Comparison of ENCODE assay signal across 23 cellular contexts in genomic region chr6:144298167-144298671, GRCh38. TPM values are rescaled to one million over a fixed set of nuclear protein-coding genes. Genes with fewer than 3 reads are reported as not detected.
DNase-seq lines count a peak whose midpoint lies in the region; ATAC-seq, FAIRE-seq and TF ChIP-seq lines count a peak whose summit lies in the region.
"Had no signal": no experiment of that assay in that cellular context is flagged by ENCODE, and none has a peak within 500 bp of the region (broad histone marks: within the 10 kb centered on the region; RNA-seq: fewer than 3 reads in every experiment).

No MANE protein-coding gene starts in this region.

- H3K27ac Mint-ChIP-seq in GM23338 = no peak overlapping the region
- H3K27ac Mint-ChIP-seq: neural progenitor cell had no signal

- BruUV-seq in OCI-LY7 (replicated peaks; lab: Mats Ljungman, UMichigan) = no TSS peak

- no peaks in the 10 kb centered on the region for H3K27me3 ChIP-seq in liver (ENCODE audit: control insufficient read depth in 4 of 4, insufficient read depth in 4 of 4, low read length in 3 of 4)
- H3K27me3 ChIP-seq in small intestine (ENCODE audit: control insufficient read depth in 2 of 2, insufficient read depth in 2 of 2, low read length in 2 of 2) = no peaks in the 10 kb centered on the region
- no peaks in the 10 kb centered on the region for H3K27me3 ChIP-seq in GM23338 (ENCODE audit: insufficient read depth)
- H3K27me3 ChIP-seq: neural progenitor cell, sigmoid colon had no signal

- FAIRE-seq in small intestine (lab: Jason Lieb, UNC) = peak; percentile 30
- FAIRE-seq: frontal cortex had no signal

- CTCF ChIA-PET in OCI-LY7 (lab: Charles Lee; ENCODE audit: unreplicated experiment) = no interaction called here

- H3K9me3 ChIP-seq in liver (ENCODE audit: control insufficient read depth in 4 of 4, low read length in 3 of 4) (no peaks in the 10 kb centered on the region), small intestine (ENCODE audit: control insufficient read depth, low read depth) (no peaks in the 10 kb centered on the region), OCI-LY7 (ENCODE audit: low read length) (no peaks in the 10 kb centered on the region)
- H3K9me3 ChIP-seq: sigmoid colon had no signal

- H3K36me3 ChIP-seq in liver (ENCODE audit: control insufficient read depth in 4 of 4, insufficient read depth in 3 of 4, low read depth in 1 of 4, low read length in 3 of 4) = peaks cover 0 to 6% (median 2%) of the 10 kb centered on the region in 4 donors
- H3K36me3 ChIP-seq in small intestine (ENCODE audit: control insufficient read depth in 2 of 2, insufficient read depth in 2 of 2, low read length in 2 of 2) = no peaks in the 10 kb centered on the region
- H3K36me3 ChIP-seq in GM23338 (ENCODE audit: insufficient read depth) = peaks cover 6% of the 10 kb centered on the region; the same call in 1 of the 2 replicates
- no peaks in the 10 kb centered on the region for H3K36me3 ChIP-seq in OCI-LY7 (ENCODE audit: insufficient read depth, low read length)
- H3K36me3 ChIP-seq: neural progenitor cell had no signal

- H3K4me1 Mint-ChIP-seq in GM23338 = peaks cover 19% of the 10 kb centered on the region

- H3K4me3 ChIP-seq in liver (ENCODE audit: low read depth in 1 of 3, low read length in 3 of 3) (peak overlapping the region in 2 of 3 donors; percentile 42 to 48), small intestine (ENCODE audit: low read depth in 1 of 2, low read length in 2 of 2) (no peak overlapping the region), GM23338 (no peak overlapping the region), OCI-LY7 (ENCODE audit: low read depth, low read length, poor library complexity, severe bottlenecking) (no peak overlapping the region)
- H3K4me3 ChIP-seq: K562, neural progenitor cell, sigmoid colon, SK-N-MC had no signal

- H3K4me1 ChIP-seq in liver (ENCODE audit: control insufficient read depth in 4 of 4, insufficient read depth in 4 of 4, low read length in 3 of 4) = peaks cover 12 to 36% (median 26%) of the 10 kb centered on the region in 4 donors
- H3K4me1 ChIP-seq in small intestine (ENCODE audit: control insufficient read depth in 2 of 2, insufficient read depth in 1 of 2, low read depth in 1 of 2, low read length in 1 of 2) = peaks cover 0 to 3% of the 10 kb centered on the region in 2 donors
- H3K4me1 ChIP-seq in GM23338 (ENCODE audit: insufficient read depth) = peaks cover 9% of the 10 kb centered on the region
- H3K4me1 ChIP-seq in OCI-LY7 (ENCODE audit: insufficient read depth, low read length, poor library complexity, severe bottlenecking) = no peaks in the 10 kb centered on the region

- TF ChIP-seq CTCF in VCaP (conservative IDR thresholded peaks at IDR 0.05) (no peak), liver (IDR thresholded peaks at IDR 0.05; ENCODE audit: low read depth, low read length, missing input control) (no peak), GM23338 (conservative IDR thresholded peaks at IDR 0.05; ENCODE audit: low read depth in 2 of 2) (no peak), OCI-LY7 (conservative IDR thresholded peaks at IDR 0.05; ENCODE audit: low read length) (no peak)

- peaks cover 12% of the 10 kb centered on the region for H3K9me3 Mint-ChIP-seq in GM23338

- H3K9ac ChIP-seq in liver (ENCODE audit: low read depth in 1 of 2, low read length in 2 of 2) = peak overlapping the region in 1 of 2 donors; percentile 49
- H3K9ac ChIP-seq: neural progenitor cell had no signal

- H3K27ac ChIP-seq in VCaP = peak overlapping the region; percentile 98
- peak overlapping the region; percentile 64 to 67 for H3K27ac ChIP-seq in liver (ENCODE audit: low read depth in 1 of 2, low read length in 2 of 2)
- H3K27ac ChIP-seq in small intestine (ENCODE audit: low read depth in 1 of 2, low read length in 1 of 2) = peak overlapping the region in 1 of 2 donors; percentile 70
- no peak overlapping the region for H3K27ac ChIP-seq in GM23338 (ENCODE audit: low read depth)
- no peak overlapping the region for H3K27ac ChIP-seq in OCI-LY7 (ENCODE audit: low read depth, low read length, poor library complexity, severe bottlenecking)
- H3K27ac ChIP-seq: epithelial cell of prostate, neural progenitor cell, SK-N-MC had no signal

- H4K20me1 ChIP-seq in GM23338 (replicated peaks; ENCODE audit: insufficient read depth) = peaks cover 2% of the 10 kb centered on the region; the same call in 1 of the 2 replicates
- H4K20me1 ChIP-seq in OCI-LY7 (ENCODE audit: insufficient read depth, low read length) = no peaks in the 10 kb centered on the region

- WGBS in liver = 33% methylated on average over 6 of the region's 6 CpGs
- WGBS in small intestine, 3 donors = 23 to 54% (median 53%) methylated on average over 6 of the region's 6 CpGs

- no peaks in the 10 kb centered on the region for H3K27me3 Mint-ChIP-seq in GM23338 (ENCODE audit: insufficient read depth, low read depth, poor library complexity)

- H3K79me2 ChIP-seq in GM23338 (replicated peaks; ENCODE audit: insufficient read depth) (peaks cover 13% of the 10 kb centered on the region; the same call in 1 of the 2 replicates), OCI-LY7 (ENCODE audit: insufficient read depth, low read depth, low read length) (no peaks in the 10 kb centered on the region)

- ATAC-seq in HG02588 (IDR thresholded peaks at IDR 0.05; ENCODE audit: unreplicated experiment) = no peak
- ATAC-seq in GM23338 = no peak
- ATAC-seq: K562, PC-3 had no signal

- TF ChIP-seq RAD21 in liver (IDR thresholded peaks at IDR 0.05) = no peak

- intact Hi-C loops in OCI-LY7 (cut with micrococcal nuclease; ENCODE audit: unreplicated experiment) = no loop called here

- H3K4me3 Mint-ChIP-seq in GM23338 = no peak overlapping the region
- H3K4me3 Mint-ChIP-seq: neural progenitor cell had no signal

- no peaks in the 10 kb centered on the region for H3F3A ChIP-seq in GM23338 (replicated peaks; ENCODE audit: low read depth)

- H3K9me2 ChIP-seq in GM23338 (ENCODE audit: insufficient read depth) (no peaks in the 10 kb centered on the region), OCI-LY7 (ENCODE audit: insufficient read depth, low read length) (no peaks in the 10 kb centered on the region)

- peaks cover 22% of the 10 kb centered on the region for H3K36me3 Mint-ChIP-seq in GM23338 (ENCODE audit: low read depth)

- H2AFZ ChIP-seq in GM23338 (no peak overlapping the region), OCI-LY7 (ENCODE audit: low read length) (no peak overlapping the region)
- H2AFZ ChIP-seq: neural progenitor cell had no signal

- POLR2A ChIA-PET in OCI-LY7 (lab: Charles Lee) = interaction anchor here (0.7 kb wide), 1 partner anchor 151 kb away, joined by 3 read pairs; no protein-coding TSS in a partner anchor

- DNase-seq in DMS53 (lab: John Stamatoyannopoulos, UW) (peak; percentile 55), small intestine (peak; percentile 81), ecto neural progenitor cell (ENCODE audit: low spot score) (no peak), GM23338 (ENCODE audit: low spot score) (no peak), OCI-LY7 (ENCODE audit: low spot score) (no peak)
- DNase-seq: activated CD4-positive, alpha-beta T cell treated with anti-CD3 and anti-CD28 coated beads for 4 hours; activated CD8-positive, alpha-beta memory T cell treated with anti-CD3 and anti-CD28 coated beads, Interleukin-2, amount 50 U/mL, for 48 hours; anterior cingulate cortex; mesendoderm; NCI-H1092; NCI-H526 treated with DMSO at 0.1 percent for 48 hours; PC-3; sigmoid colon; stimulated activated CD4-positive, alpha-beta T cell treated with anti-CD3 and anti-CD28 coated beads, Interleukin-2, amount 100 ng/mL, for 48 hours; substantia nigra had no signal

- H3K4me2 ChIP-seq in GM23338 (no peak overlapping the region), OCI-LY7 (ENCODE audit: low read length) (no peak overlapping the region)
- H3K4me2 ChIP-seq: neural progenitor cell had no signal

TF ChIP-seq in liver, 16 proteins besides CTCF, POLR2A, EP300 and RAD21:
- TF ChIP-seq ATF3 (IDR thresholded peaks at IDR 0.05) (no peak), MAX (IDR thresholded peaks at IDR 0.05) (peak; percentile 76), YY1 (IDR thresholded peaks at IDR 0.05) (peak; percentile 33), HNF4A (conservative IDR thresholded peaks at IDR 0.05) (peak in 1 of 2 donors; percentile 19), HNF4G (IDR thresholded peaks at IDR 0.05) (no peak), NR2F2 (IDR thresholded peaks at IDR 0.05) (no peak), EGR1 (IDR thresholded peaks at IDR 0.05; ENCODE audit: low read depth in 2 of 2) (peak in 1 of 2 donors; percentile 28), GABPA (IDR thresholded peaks at IDR 0.05 in 1 of 2, conservative IDR thresholded peaks at IDR 0.05 in 1 of 2) (peak in 1 of 2 donors; percentile 48)

TF ChIP-seq in GM23338, 12 proteins besides CTCF, POLR2A, EP300 and RAD21 (continues in another document):
- TF ChIP-seq CREB1 (CRISPR knock-in tag; IDR thresholded peaks at IDR 0.05; ENCODE audit: low read depth) (no peak), NANOG (IDR thresholded peaks at IDR 0.05; ENCODE audit: borderline replicate concordance) (no peak), EZH2phosphoT487 (IDR thresholded peaks at IDR 0.05; ENCODE audit: unreplicated experiment) (no peak)

RNA-seq across cellular contexts. Expression of gene UTRN, which starts 13.1 kb away (rescaled TPM):
- total RNA-seq in liver (10 to 100 TPM; 80.5 to 83.7 TPM), OCI-LY7 (2022) (18.1 and 24.8 TPM in 2 replicates)
- polyA plus RNA-seq in liver (10 to 100 TPM in 1 of 2 donors, 1 to 10 TPM in 1; 6.9 to 14.6 TPM), small intestine (10 to 100 TPM in 2 of 3 donors, 1 to 10 TPM in 1; 10.0 to 25.7 (median 10.7) TPM), GM23338 (2016; fragmentation: Nextera tagmentation; extraction: Ambion mirVana) (34.8 and 53.9 TPM in 2 replicates)
- 86.8 and 121 TPM in 2 replicates for total RNA-seq in GM23338 (2014; rRNA removed; shearing (Covaris generic))
- 16.1 and 17.5 TPM in 2 replicates for total RNA-seq in OCI-LY7 (2014; rRNA removed; shearing (Covaris generic))

Comparison
In these comparisons a context has a peak if more than half of its experiments do, and no peak if none do; other contexts are left out.
1. DNase-seq: peak in DMS53 (single experiment) and small intestine (single experiment); none in ecto neural progenitor cell (single experiment), GM23338 (single experiment) and OCI-LY7 (single experiment).
2. H3K27ac ChIP-seq: peak in VCaP (single experiment) and liver (2 of 2); none in GM23338 (single experiment) and OCI-LY7 (single experiment).
3. H3K4me3 ChIP-seq: peak in liver (2 of 3); none in small intestine (0 of 2), GM23338 (single experiment) and OCI-LY7 (single experiment).